ENCODE assay signal across 1 cellular context in genomic region chr2:176664478-176664877, GRCh38.
TF ChIP-seq lines count a peak whose summit lies in the region.

No MANE protein-coding gene starts in this region.

TF ChIP-seq in GM23338, 12 proteins besides CTCF, POLR2A, EP300 and RAD21 (continued from another document):
- TF ChIP-seq, protein P1, sequence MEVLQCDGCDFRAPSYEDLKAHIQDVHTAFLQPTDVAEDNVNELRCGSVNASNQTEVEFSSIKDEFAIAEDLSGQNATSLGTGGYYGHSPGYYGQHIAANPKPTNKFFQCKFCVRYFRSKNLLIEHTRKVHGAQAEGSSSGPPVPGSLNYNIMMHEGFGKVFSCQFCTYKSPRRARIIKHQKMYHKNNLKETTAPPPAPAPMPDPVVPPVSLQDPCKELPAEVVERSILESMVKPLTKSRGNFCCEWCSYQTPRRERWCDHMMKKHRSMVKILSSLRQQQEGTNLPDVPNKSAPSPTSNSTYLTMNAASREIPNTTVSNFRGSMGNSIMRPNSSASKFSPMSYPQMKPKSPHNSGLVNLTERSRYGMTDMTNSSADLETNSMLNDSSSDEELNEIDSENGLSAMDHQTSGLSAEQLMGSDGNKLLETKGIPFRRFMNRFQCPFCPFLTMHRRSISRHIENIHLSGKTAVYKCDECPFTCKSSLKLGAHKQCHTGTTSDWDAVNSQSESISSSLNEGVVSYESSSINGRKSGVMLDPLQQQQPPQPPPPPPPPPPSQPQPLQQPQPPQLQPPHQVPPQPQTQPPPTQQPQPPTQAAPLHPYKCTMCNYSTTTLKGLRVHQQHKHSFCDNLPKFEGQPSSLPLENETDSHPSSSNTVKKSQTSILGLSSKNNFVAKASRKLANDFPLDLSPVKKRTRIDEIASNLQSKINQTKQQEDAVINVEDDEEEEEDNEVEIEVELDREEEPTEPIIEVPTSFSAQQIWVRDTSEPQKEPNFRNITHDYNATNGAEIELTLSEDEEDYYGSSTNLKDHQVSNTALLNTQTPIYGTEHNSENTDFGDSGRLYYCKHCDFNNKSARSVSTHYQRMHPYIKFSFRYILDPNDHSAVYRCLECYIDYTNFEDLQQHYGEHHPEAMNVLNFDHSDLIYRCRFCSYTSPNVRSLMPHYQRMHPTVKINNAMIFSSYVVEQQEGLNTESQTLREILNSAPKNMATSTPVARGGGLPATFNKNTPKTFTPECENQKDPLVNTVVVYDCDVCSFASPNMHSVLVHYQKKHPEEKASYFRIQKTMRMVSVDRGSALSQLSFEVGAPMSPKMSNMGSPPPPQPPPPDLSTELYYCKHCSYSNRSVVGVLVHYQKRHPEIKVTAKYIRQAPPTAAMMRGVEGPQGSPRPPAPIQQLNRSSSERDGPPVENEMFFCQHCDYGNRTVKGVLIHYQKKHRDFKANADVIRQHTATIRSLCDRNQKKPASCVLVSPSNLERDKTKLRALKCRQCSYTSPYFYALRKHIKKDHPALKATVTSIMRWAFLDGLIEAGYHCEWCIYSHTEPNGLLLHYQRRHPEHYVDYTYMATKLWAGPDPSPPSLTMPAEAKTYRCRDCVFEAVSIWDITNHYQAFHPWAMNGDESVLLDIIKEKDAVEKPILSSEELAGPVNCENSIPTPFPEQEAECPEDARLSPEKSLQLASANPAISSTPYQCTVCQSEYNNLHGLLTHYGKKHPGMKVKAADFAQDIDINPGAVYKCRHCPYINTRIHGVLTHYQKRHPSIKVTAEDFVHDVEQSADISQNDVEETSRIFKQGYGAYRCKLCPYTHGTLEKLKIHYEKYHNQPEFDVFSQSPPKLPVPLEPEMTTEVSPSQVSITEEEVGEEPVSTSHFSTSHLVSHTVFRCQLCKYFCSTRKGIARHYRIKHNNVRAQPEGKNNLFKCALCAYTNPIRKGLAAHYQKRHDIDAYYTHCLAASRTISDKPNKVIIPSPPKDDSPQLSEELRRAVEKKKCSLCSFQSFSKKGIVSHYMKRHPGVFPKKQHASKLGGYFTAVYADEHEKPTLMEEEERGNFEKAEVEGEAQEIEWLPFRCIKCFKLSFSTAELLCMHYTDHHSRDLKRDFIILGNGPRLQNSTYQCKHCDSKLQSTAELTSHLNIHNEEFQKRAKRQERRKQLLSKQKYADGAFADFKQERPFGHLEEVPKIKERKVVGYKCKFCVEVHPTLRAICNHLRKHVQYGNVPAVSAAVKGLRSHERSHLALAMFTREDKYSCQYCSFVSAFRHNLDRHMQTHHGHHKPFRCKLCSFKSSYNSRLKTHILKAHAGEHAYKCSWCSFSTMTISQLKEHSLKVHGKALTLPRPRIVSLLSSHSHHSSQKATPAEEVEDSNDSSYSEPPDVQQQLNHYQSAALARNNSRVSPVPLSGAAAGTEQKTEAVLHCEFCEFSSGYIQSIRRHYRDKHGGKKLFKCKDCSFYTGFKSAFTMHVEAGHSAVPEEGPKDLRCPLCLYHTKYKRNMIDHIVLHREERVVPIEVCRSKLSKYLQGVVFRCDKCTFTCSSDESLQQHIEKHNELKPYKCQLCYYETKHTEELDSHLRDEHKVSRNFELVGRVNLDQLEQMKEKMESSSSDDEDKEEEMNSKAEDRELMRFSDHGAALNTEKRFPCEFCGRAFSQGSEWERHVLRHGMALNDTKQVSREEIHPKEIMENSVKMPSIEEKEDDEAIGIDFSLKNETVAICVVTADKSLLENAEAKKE (CRISPR knock-in tag; IDR thresholded peaks at IDR 0.05): no peak
- no peak for TF ChIP-seq ZNF331 (CRISPR knock-in tag; IDR thresholded peaks at IDR 0.05; ENCODE audit: low read depth)
- no peak for TF ChIP-seq JUNB (IDR thresholded peaks at IDR 0.05; ENCODE audit: unreplicated experiment)
- no peak for TF ChIP-seq CREB1 (CRISPR knock-in tag; IDR thresholded peaks at IDR 0.05; ENCODE audit: low read depth)
- TF ChIP-seq NANOG (IDR thresholded peaks at IDR 0.05; ENCODE audit: borderline replicate concordance): no peak
